ENCODE assay signal across 14 cellular contexts in the genomic region with DNA sequence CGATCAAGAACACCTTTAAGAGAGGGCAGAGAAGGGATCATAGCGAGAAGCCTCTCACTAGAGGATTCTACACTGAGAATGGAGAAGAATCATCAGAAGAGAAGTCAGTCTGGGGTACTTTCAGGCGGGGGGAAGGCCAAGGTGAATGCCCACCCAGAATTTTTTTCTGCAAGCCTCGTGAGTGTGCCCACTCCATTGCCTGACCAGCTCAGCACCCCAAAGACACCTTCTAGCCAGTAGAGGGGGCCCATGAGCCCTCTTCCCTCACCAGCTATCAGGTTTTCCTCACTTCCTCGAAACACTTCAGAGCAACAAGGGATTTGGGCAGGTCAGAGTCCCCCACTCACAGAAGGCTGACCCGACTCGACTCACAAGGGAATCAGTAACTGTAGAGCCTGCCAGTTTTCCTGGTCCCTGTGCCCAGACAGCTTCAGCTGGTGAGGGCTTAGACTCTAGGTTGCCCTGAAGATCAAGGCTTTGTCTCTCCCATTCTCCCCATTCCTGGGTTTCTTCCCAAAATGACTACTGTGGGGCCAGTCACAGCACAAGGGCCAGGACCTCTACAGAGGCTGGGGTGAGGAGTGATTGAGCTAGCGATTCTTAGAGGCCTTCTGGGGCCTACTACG. TPM values are rescaled to one million over a fixed set of nuclear protein-coding genes. Genes with fewer than 3 reads are reported as not detected.
A peak's percentile ranks its signal among the peaks of the same experiment; 100 is the strongest.
DNase-seq lines count a peak whose midpoint lies in the region; ATAC-seq, FAIRE-seq and TF ChIP-seq lines count a peak whose summit lies in the region.
"Had no signal": no experiment of that assay in that cellular context is flagged by ENCODE, and none has a peak within 500 bp of the region (broad histone marks: within the 10 kb centered on the region; RNA-seq: fewer than 3 reads in every experiment).

No MANE protein-coding gene starts in this region.

- no peak for TF ChIP-seq POLR2A in NB4 (IDR thresholded peaks at IDR 0.05; ENCODE audit: extremely low read depth, insufficient read length)
- no peak for TF ChIP-seq POLR2A in uterus (IDR thresholded peaks at IDR 0.05)

- H3K9me3 ChIP-seq in neuronal stem cell (replicated peaks in 1 of 2; ENCODE audit: control insufficient read depth in 2 of 2, insufficient read depth in 1 of 2, low read depth in 1 of 2, low read length in 2 of 2): peaks cover 0 to 25% of the 10 kb centered on the region in 2 donors
- H3K9me3 ChIP-seq in uterus: no peaks in the 10 kb centered on the region
- H3K9me3 ChIP-seq: body of pancreas had no signal

- TF ChIP-seq CTCF in GM12874 (IDR thresholded peaks at IDR 0.05; ENCODE audit: insufficient read depth, low read depth, low read length): peak; percentile 21; the same call in 1 of the 2 replicates
- TF ChIP-seq CTCF in NB4 (IDR thresholded peaks at IDR 0.05; ENCODE audit: low read depth, low read length): peak; percentile 60
- no peak for TF ChIP-seq CTCF in bronchial epithelial cell (IDR thresholded peaks at IDR 0.05; ENCODE audit: insufficient read depth, low read length, severe bottlenecking)
- TF ChIP-seq CTCF in uterus (IDR thresholded peaks at IDR 0.05): no peak

- no peak overlapping the region for H3K9ac ChIP-seq in neuronal stem cell (ENCODE audit: low read depth, low read length, poor library complexity)

- no peak overlapping the region for H3K4me2 ChIP-seq in neuronal stem cell (ENCODE audit: insufficient read depth, low read length, poor library complexity, severe bottlenecking)

- H3K27ac ChIP-seq in neuronal stem cell (replicated peaks; ENCODE audit: low read length) (no peak overlapping the region), uterus (no peak overlapping the region)
- H3K27ac ChIP-seq: body of pancreas had no signal

- no peak overlapping the region for H2BK120ac ChIP-seq in neuronal stem cell (ENCODE audit: low read depth, low read length)

- no peaks in the 10 kb centered on the region for H3K79me1 ChIP-seq in neuronal stem cell (ENCODE audit: low read depth, low read length)

- no peak overlapping the region for H2AK5ac ChIP-seq in neuronal stem cell (ENCODE audit: low read depth, low read length)

- H3K23ac ChIP-seq in neuronal stem cell (ENCODE audit: low read depth, low read length, poor library complexity): no peak overlapping the region

- peak; percentile 50 for FAIRE-seq in bronchial epithelial cell (lab: Jason Lieb, UNC)

- no peak overlapping the region for H3K4me3 ChIP-seq in NB4 (ENCODE audit: low read depth, low read length)
- H3K4me3 ChIP-seq in bronchial epithelial cell (ENCODE audit: low read depth, low read length): no peak overlapping the region
- H3K4me3 ChIP-seq in neuronal stem cell (ENCODE audit: low read length in 2 of 2): no peak overlapping the region
- H3K4me3 ChIP-seq in uterus: no peak overlapping the region
- H3K4me3 ChIP-seq: body of pancreas had no signal

- H3K4ac ChIP-seq in neuronal stem cell (ENCODE audit: low read length): no peak overlapping the region

- no peak for ATAC-seq in HG02642 (IDR thresholded peaks at IDR 0.05; ENCODE audit: poor library complexity, unreplicated experiment)
- ATAC-seq: body of pancreas; stimulated activated memory B cell treated with anti-CD40 and anti-IgM and Interleukin-4, amounts not matched to agents 10 μg/mL and 1 μg/mL and 100 μg/mL, for 72 hours had no signal

- H2BK15ac ChIP-seq in neuronal stem cell (ENCODE audit: low read length): no peak overlapping the region

- no peak overlapping the region for H3K18ac ChIP-seq in neuronal stem cell (ENCODE audit: low read length)

- H3K14ac ChIP-seq in neuronal stem cell (ENCODE audit: low read length): no peak overlapping the region

- WGBS in neuronal stem cell (ENCODE audit: extremely low coverage in 2 of 2, insufficient read length in 2 of 2, insufficient replicate concordance in 1 of 2), 2 donors: no CpG with 5 or more reads among the region's 9 CpGs

- H4K8ac ChIP-seq in neuronal stem cell (ENCODE audit: low read depth, low read length): no peak overlapping the region

- H2BK12ac ChIP-seq in neuronal stem cell (ENCODE audit: low read length): no peak overlapping the region

- H2BK5ac ChIP-seq in neuronal stem cell (ENCODE audit: low read length): no peak overlapping the region

- no peak overlapping the region for H2AFZ ChIP-seq in neuronal stem cell (ENCODE audit: low read length)

- intact Hi-C loops in uterus (cut with DNase I; ENCODE audit: low total_unique reads): no loop called here

- H3K4me1 ChIP-seq in neuronal stem cell (ENCODE audit: control insufficient read depth in 2 of 2, insufficient read depth in 1 of 2, low read depth in 1 of 2, low read length in 2 of 2) (no peaks in the 10 kb centered on the region), uterus (no peaks in the 10 kb centered on the region)
- H3K4me1 ChIP-seq: body of pancreas had no signal

- DNase-seq in CMK (ENCODE audit: low read depth): peak; percentile 3
- DNase-seq in NB4 (ENCODE audit: low read depth): peak; percentile 19
- DNase-seq in bronchial epithelial cell (ENCODE audit: low read depth): no peak
- no peak for DNase-seq in kidney glomerular epithelial cell (lab: John Stamatoyannopoulos, UW)
- DNase-seq in neuronal stem cell (ENCODE audit: low spot score): no peak
- DNase-seq in uterus: no peak
- DNase-seq: activated B cell treated with CpG ODN at 0.5 μM for 24 hours, body of pancreas, NCI-H146, nucleus accumbens had no signal

- H4K91ac ChIP-seq in neuronal stem cell (ENCODE audit: low read depth, low read length, poor library complexity): no peak overlapping the region

- no peaks in the 10 kb centered on the region for H3K36me3 ChIP-seq in bronchial epithelial cell (ENCODE audit: control insufficient read depth, insufficient read depth, low read length)
- no peaks in the 10 kb centered on the region for H3K36me3 ChIP-seq in neuronal stem cell (replicated peaks in 1 of 2; ENCODE audit: control insufficient read depth in 2 of 2, insufficient read depth in 2 of 2, low read length in 2 of 2)
- no peaks in the 10 kb centered on the region for H3K36me3 ChIP-seq in uterus

- H3K27me3 ChIP-seq in bronchial epithelial cell (ENCODE audit: control insufficient read depth, insufficient read depth, low read length) (no peaks in the 10 kb centered on the region), neuronal stem cell (ENCODE audit: control insufficient read depth in 3 of 3, insufficient read depth in 3 of 3, low read depth in 1 of 3, low read length in 3 of 3) (no peaks in the 10 kb centered on the region), uterus (no peaks in the 10 kb centered on the region)
- H3K27me3 ChIP-seq: body of pancreas had no signal

RNA-seq across cellular contexts. Expression of gene NLRP13, which starts 18.4 kb away (rescaled TPM):
- total RNA-seq in bronchial epithelial cell (not detected in 2 replicates), uterus (not detected)
- polyA plus RNA-seq in neuronal stem cell (2013, experiment 1 of 2): not detected
- polyA plus RNA-seq in neuronal stem cell (2013, experiment 2 of 2): not detected
- total RNA-seq: activated B cell treated with CpG ODN at 0.5 μM for 24 hours, body of pancreas had no signal

RNA-seq across cellular contexts. Expression of gene NLRP8, which starts 33.9 kb away (rescaled TPM):
- total RNA-seq in bronchial epithelial cell (not detected in 2 replicates), uterus (not detected)
- polyA plus RNA-seq in neuronal stem cell (2013, experiment 1 of 2): not detected
- polyA plus RNA-seq in neuronal stem cell (2013, experiment 2 of 2): not detected
- total RNA-seq: activated B cell treated with CpG ODN at 0.5 μM for 24 hours, body of pancreas, lower leg skin had no signal

Comparison
In these comparisons a context has a peak if more than half of its experiments do, and no peak if none do; other contexts are left out.
1. DNase-seq: peak in CMK (single experiment) and NB4 (single experiment); none in bronchial epithelial cell (single experiment), kidney glomerular epithelial cell (single experiment), neuronal stem cell (single experiment) and uterus (0 of 2).
2. CTCF ChIP-seq: peak in GM12874 (single experiment) and NB4 (single experiment); none in bronchial epithelial cell (single experiment) and uterus (0 of 4).